ENCODE assay signal across 19 cellular contexts in the genomic region with DNA sequence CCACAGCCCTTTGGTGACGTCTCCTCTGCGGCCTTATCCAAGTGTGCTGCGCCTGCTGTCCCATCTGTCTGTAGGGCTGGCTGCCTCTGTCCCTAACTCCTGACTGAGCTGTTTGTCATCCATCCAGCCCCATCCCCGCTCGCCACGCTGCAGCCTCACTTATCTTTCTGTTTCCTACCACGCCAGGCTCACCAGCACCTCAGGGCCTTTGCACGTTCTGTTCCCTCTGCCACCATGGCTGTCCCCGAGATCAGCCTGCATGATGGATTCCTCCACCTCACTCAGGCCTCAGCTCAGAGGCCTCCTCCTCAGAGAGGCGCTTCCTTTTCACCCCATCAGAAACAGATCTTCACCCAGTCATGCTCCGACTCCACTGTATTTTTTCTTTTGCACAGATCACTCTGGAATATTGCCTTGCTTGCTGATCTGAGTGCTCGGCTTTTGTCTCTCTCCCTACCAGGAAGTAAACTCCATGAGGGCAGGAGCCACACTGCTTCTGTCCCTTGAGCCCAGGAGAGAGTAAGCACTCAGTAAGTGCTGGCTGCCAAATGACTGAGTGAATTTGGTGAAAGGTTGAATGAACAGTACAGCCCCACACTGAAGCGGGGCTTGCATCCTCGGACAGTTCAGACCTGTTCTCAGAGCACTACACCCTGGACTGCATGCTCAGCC. TPM values are rescaled to one million over a fixed set of nuclear protein-coding genes. Genes with fewer than 3 reads are reported as not detected.
A peak's percentile ranks its signal among the peaks of the same experiment; 100 is the strongest.
DNase-seq lines count a peak whose midpoint lies in the region; ATAC-seq, FAIRE-seq and TF ChIP-seq lines count a peak whose summit lies in the region.
"Had no signal": no experiment of that assay in that cellular context is flagged by ENCODE, and none has a peak within 500 bp of the region (broad histone marks: within the 10 kb centered on the region; RNA-seq: fewer than 3 reads in every experiment).

No MANE protein-coding gene starts in this region.

- POLR2A ChIA-PET in A549 (lab: Yijun Ruan, JAX) = no interaction called here

- no peak overlapping the region for H3K4me3 Mint-ChIP-seq in glutamatergic neuron (ENCODE audit: unreplicated experiment)
- H3K4me3 Mint-ChIP-seq: CD4-positive, CD25-positive, alpha-beta regulatory T cell had no signal

- no peaks in the 10 kb centered on the region for H3K36me3 ChIP-seq in RWPE2 (ENCODE audit: low read depth)
- H3K36me3 ChIP-seq in upper lobe of right lung = no peaks in the 10 kb centered on the region
- H3K36me3 ChIP-seq: BE2C had no signal

- H3K4me3 ChIP-seq in A549 = no peak overlapping the region
- H3K4me3 ChIP-seq in RWPE2 (ENCODE audit: severe bottlenecking) = no peak overlapping the region
- no peak overlapping the region for H3K4me3 ChIP-seq in upper lobe of right lung

- H3K4me1 Mint-ChIP-seq in glutamatergic neuron (ENCODE audit: low read depth, unreplicated experiment) = peaks cover 3% of the 10 kb centered on the region
- H3K4me1 Mint-ChIP-seq: CD4-positive, CD25-positive, alpha-beta regulatory T cell had no signal

- DNase-seq in A549 (ENCODE audit: low read depth in 1 of 2, low spot score in 1 of 2) (no peak), RWPE2 (ENCODE audit: low spot score) (no peak), glutamatergic neuron (no peak), upper lobe of right lung (no peak)
- DNase-seq: ACHN; BE2C; C1 segment of cervical spinal cord; Caco-2; CD4-positive, CD25-positive, alpha-beta regulatory T cell; GOT3 had no signal

- H3K27me3 ChIP-seq in RWPE2 (ENCODE audit: insufficient read depth, poor library complexity, severe bottlenecking) (peaks cover 9% of the 10 kb centered on the region), upper lobe of right lung (no peaks in the 10 kb centered on the region)
- H3K27me3 ChIP-seq: BE2C had no signal

- TF ChIP-seq CTCF in A549 (IDR thresholded peaks at IDR 0.05) = no peak
- no peak for TF ChIP-seq CTCF in RWPE2 (IDR thresholded peaks at IDR 0.05; ENCODE audit: poor library complexity, severe bottlenecking)
- TF ChIP-seq CTCF in glutamatergic neuron (IDR thresholded peaks at IDR 0.05; ENCODE audit: partially characterized antibody, unreplicated experiment) = no peak
- no peak for TF ChIP-seq CTCF in upper lobe of right lung (IDR thresholded peaks at IDR 0.05)

- peak overlapping the region; percentile 39 for H3K27ac Mint-ChIP-seq in glutamatergic neuron (ENCODE audit: unreplicated experiment)
- H3K27ac Mint-ChIP-seq: CD4-positive, CD25-positive, alpha-beta regulatory T cell had no signal

- CTCF ChIA-PET in A549 (lab: Yijun Ruan, JAX) = interaction anchor here (1.1 kb wide), 1 partner anchor 18 kb away, joined by 4 read pairs; no protein-coding TSS in a partner anchor

- H3K9me3 ChIP-seq in A549 = no peaks in the 10 kb centered on the region
- H3K9me3 ChIP-seq in RWPE2 (ENCODE audit: severe bottlenecking) = no peaks in the 10 kb centered on the region
- H3K9me3 ChIP-seq in upper lobe of right lung = no peaks in the 10 kb centered on the region
- H3K9me3 ChIP-seq: BE2C, Caco-2 had no signal

- H3K4me2 ChIP-seq in A549 = no peak overlapping the region

- no peak overlapping the region for H3K27ac ChIP-seq in A549
- no peak overlapping the region for H3K27ac ChIP-seq in RWPE2 (ENCODE audit: poor library complexity, severe bottlenecking)
- no peak overlapping the region for H3K27ac ChIP-seq in upper lobe of right lung

- 79% methylated on average over 14 of the region's 14 CpGs for WGBS in A549 (ENCODE audit: missing lambda C conversion rate)

- ATAC-seq in A549 (peak; percentile 23 to 54; a peak in 4 of 6 replicates), RWPE2 (ENCODE audit: low read depth) (peak; percentile 8; the same call in 2 of the 3 replicates), upper lobe of right lung (peak; percentile 10), GM18868 (IDR thresholded peaks at IDR 0.05; ENCODE audit: unreplicated experiment) (no peak), HG02981 (IDR thresholded peaks at IDR 0.05; ENCODE audit: unreplicated experiment) (no peak)
- ATAC-seq: HCT116 had no signal

- TF ChIP-seq POLR2A in A549 (IDR thresholded peaks at IDR 0.05; ENCODE audit: low read length) = no peak

- FAIRE-seq in A549 (lab: Jason Lieb, UNC) = no peak
- FAIRE-seq: D721Med, G401.6, GM12891 had no signal

- H3K27me3 Mint-ChIP-seq in glutamatergic neuron (ENCODE audit: unreplicated experiment) = peaks cover 2% of the 10 kb centered on the region

- TF ChIP-seq RAD21 in A549 (conservative IDR thresholded peaks at IDR 0.05 in 1 of 2, IDR thresholded peaks at IDR 0.05 in 1 of 2) = no peak

- H3K9me3 Mint-ChIP-seq in glutamatergic neuron (ENCODE audit: unreplicated experiment) = peaks cover 4% of the 10 kb centered on the region

- intact Hi-C loops in upper lobe of right lung (cut with DNase I) = no loop called here

- H3K4me1 ChIP-seq in A549 = no peaks in the 10 kb centered on the region
- H3K4me1 ChIP-seq in RWPE2 (ENCODE audit: insufficient read depth, poor library complexity, severe bottlenecking) = no peaks in the 10 kb centered on the region
- H3K4me1 ChIP-seq in upper lobe of right lung = no peaks in the 10 kb centered on the region
- H3K4me1 ChIP-seq: BE2C, Caco-2 had no signal

- H3K36me3 Mint-ChIP-seq in glutamatergic neuron (ENCODE audit: unreplicated experiment) = no peaks in the 10 kb centered on the region
- H3K36me3 Mint-ChIP-seq: CD4-positive, CD25-positive, alpha-beta regulatory T cell had no signal

- TF ChIP-seq EP300 in A549 (IDR thresholded peaks at IDR 0.05) = no peak

TF ChIP-seq in A549, 52 proteins besides CTCF, POLR2A, EP300 and RAD21:
- TF ChIP-seq ZFP36 (IDR thresholded peaks at IDR 0.05; ENCODE audit: borderline replicate concordance, partially characterized antibody) (no peak), EHF (CRISPR knock-in tag; IDR thresholded peaks at IDR 0.05) (no peak), FOXS1 (CRISPR knock-in tag; IDR thresholded peaks at IDR 0.05) (no peak), HDAC2 (IDR thresholded peaks at IDR 0.05) (no peak), MAZ (IDR thresholded peaks at IDR 0.05; ENCODE audit: borderline replicate concordance, low read depth, low read length) (no peak), HOXB13 (CRISPR knock-in tag; IDR thresholded peaks at IDR 0.05; ENCODE audit: low read depth) (no peak), CHD4 (IDR thresholded peaks at IDR 0.05; ENCODE audit: borderline replicate concordance) (no peak), MAFK (IDR thresholded peaks at IDR 0.05; ENCODE audit: partially characterized antibody) (no peak), PHF8 (IDR thresholded peaks at IDR 0.05; ENCODE audit: borderline replicate concordance, low read depth) (no peak), BHLHE40 (IDR thresholded peaks at IDR 0.05; ENCODE audit: low read depth, low read length) (no peak)
- TF ChIP-seq, protein P1, sequence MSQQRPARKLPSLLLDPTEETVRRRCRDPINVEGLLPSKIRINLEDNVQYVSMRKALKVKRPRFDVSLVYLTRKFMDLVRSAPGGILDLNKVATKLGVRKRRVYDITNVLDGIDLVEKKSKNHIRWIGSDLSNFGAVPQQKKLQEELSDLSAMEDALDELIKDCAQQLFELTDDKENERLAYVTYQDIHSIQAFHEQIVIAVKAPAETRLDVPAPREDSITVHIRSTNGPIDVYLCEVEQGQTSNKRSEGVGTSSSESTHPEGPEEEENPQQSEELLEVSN (IDR thresholded peaks at IDR 0.05; ENCODE audit: borderline replicate concordance, low read depth) = no peak
- TF ChIP-seq, protein P2, sequence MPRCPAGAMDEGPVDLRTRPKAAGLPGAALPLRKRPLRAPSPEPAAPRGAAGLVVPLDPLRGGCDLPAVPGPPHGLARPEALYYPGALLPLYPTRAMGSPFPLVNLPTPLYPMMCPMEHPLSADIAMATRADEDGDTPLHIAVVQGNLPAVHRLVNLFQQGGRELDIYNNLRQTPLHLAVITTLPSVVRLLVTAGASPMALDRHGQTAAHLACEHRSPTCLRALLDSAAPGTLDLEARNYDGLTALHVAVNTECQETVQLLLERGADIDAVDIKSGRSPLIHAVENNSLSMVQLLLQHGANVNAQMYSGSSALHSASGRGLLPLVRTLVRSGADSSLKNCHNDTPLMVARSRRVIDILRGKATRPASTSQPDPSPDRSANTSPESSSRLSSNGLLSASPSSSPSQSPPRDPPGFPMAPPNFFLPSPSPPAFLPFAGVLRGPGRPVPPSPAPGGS (IDR thresholded peaks at IDR 0.05) = no peak
- TF ChIP-seq, protein P3, sequence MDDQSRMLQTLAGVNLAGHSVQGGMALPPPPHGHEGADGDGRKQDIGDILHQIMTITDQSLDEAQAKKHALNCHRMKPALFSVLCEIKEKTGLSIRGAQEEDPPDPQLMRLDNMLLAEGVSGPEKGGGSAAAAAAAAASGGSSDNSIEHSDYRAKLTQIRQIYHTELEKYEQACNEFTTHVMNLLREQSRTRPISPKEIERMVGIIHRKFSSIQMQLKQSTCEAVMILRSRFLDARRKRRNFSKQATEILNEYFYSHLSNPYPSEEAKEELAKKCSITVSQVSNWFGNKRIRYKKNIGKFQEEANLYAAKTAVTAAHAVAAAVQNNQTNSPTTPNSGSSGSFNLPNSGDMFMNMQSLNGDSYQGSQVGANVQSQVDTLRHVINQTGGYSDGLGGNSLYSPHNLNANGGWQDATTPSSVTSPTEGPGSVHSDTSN (IDR thresholded peaks at IDR 0.05) = no peak
- TF ChIP-seq, protein P4, sequence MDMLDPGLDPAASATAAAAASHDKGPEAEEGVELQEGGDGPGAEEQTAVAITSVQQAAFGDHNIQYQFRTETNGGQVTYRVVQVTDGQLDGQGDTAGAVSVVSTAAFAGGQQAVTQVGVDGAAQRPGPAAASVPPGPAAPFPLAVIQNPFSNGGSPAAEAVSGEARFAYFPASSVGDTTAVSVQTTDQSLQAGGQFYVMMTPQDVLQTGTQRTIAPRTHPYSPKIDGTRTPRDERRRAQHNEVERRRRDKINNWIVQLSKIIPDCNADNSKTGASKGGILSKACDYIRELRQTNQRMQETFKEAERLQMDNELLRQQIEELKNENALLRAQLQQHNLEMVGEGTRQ (IDR thresholded peaks at IDR 0.05) = no peak

RNA-seq across cellular contexts. Expression of a gene that starts 34.5 kb away (rescaled TPM):
- 0.18 and 0.67 TPM in 2 replicates for polyA plus RNA-seq in A549 (2011; rRNA removed)
- 0.04 and 0.05 TPM in 2 replicates for polyA plus RNA-seq in A549 (2012; cell fraction: cytosol; rRNA removed)
- not detected in 2 replicates for polyA plus RNA-seq in A549 (2012; cell fraction: nucleus; rRNA removed)
- not detected in 3 replicates for polyA plus RNA-seq in A549 (2017; fragmentation: RNase III; extraction: RNeasy Plus Mini Kit Qiagen cat#74134 plus additional on column Dnase treatment)
- 0.24 and 0.41 TPM in 2 replicates for polyA minus RNA-seq in A549 (2011; rRNA and poly(A)+ RNA removed)
- total RNA-seq in glutamatergic neuron (ENCODE audit: unreplicated experiment) = not detected
- 0.67 TPM for total RNA-seq in upper lobe of right lung
- total RNA-seq: A172; Caco-2; CD4-positive, CD25-positive, alpha-beta regulatory T cell; H7; HT-29 had no signal
- polyA plus RNA-seq: CD4-positive, CD25-positive, alpha-beta regulatory T cell had no signal

Comparison
In these comparisons a context has a peak if more than half of its experiments do, and no peak if none do; other contexts are left out.
1. ATAC-seq: peak in A549 (2 of 2), RWPE2 (single experiment) and upper lobe of right lung (single experiment); none in GM18868 (single experiment) and HG02981 (single experiment).